8 cellular contexts compared by ENCODE assay signal in genomic region chr16:87956169-87956770, GRCh38. TPM values are rescaled to one million over a fixed set of nuclear protein-coding genes. Genes with fewer than 3 reads are reported as not detected.
A peak's percentile ranks its signal among the peaks of the same experiment; 100 is the strongest.
DNase-seq lines count a peak whose midpoint lies in the region; ATAC-seq, FAIRE-seq and TF ChIP-seq lines count a peak whose summit lies in the region.

No MANE protein-coding gene starts in this region.

- peaks cover 3% of the 10 kb centered on the region for H3K36me3 ChIP-seq in CD4-positive, alpha-beta memory T cell (ENCODE audit: insufficient read depth, low read length)

- H3K9me3 Mint-ChIP-seq in CD4-positive, alpha-beta memory T cell, result peaks cover 0 to 2% (median 0%) of the 10 kb centered on the region in 8 donors
- no peaks in the 10 kb centered on the region for H3K9me3 Mint-ChIP-seq in activated CD4-positive, alpha-beta T cell treated with anti-CD3 and anti-CD28 coated beads for 36 hours (ENCODE audit: low read depth)
- no peaks in the 10 kb centered on the region for H3K9me3 Mint-ChIP-seq in natural killer cell treated with Interleukin-12 subunit alpha and Interleukin-12 subunit beta and Interleukin-15 and Interleukin-18, amount 100 ng/mL, for 72 hours

- POLR2A ChIA-PET in CD4-positive, alpha-beta memory T cell (lab: Charles Lee; ENCODE audit: partially characterized antibody), result interaction anchor here (0.7 kb wide), 1 partner anchor 10 kb away, joined by 3 read pairs; no protein-coding TSS in a partner anchor
- POLR2A ChIA-PET in activated CD4-positive, alpha-beta T cell treated with anti-CD3 and anti-CD28 coated beads for 36 hours (lab: Charles Lee), result interaction anchor here (0.6 to 2.3 kb wide), 4 partner anchors 28 to 731 kb away, joined by 3 to 7 read pairs (median 4); no protein-coding TSS in a partner anchor

- peaks cover 75% of the 10 kb centered on the region for H3K4me1 ChIP-seq in CD4-positive, alpha-beta memory T cell (ENCODE audit: insufficient read depth, low read length)

- H3K27ac Mint-ChIP-seq in CD4-positive, alpha-beta memory T cell, result peak overlapping the region; percentile 90 to 98 (median 94)
- H3K27ac Mint-ChIP-seq in activated CD4-positive, alpha-beta T cell treated with anti-CD3 and anti-CD28 coated beads for 36 hours, result peak overlapping the region; percentile 96
- peak overlapping the region; percentile 85 to 95 for H3K27ac Mint-ChIP-seq in natural killer cell treated with Interleukin-12 subunit alpha and Interleukin-12 subunit beta and Interleukin-15 and Interleukin-18, amount 100 ng/mL, for 72 hours

- H3K9me3 ChIP-seq in CD4-positive, alpha-beta memory T cell (ENCODE audit: control insufficient read depth in 1 of 2, low read length in 2 of 2), result no peaks in the 10 kb centered on the region

- H3K27me3 ChIP-seq in CD4-positive, alpha-beta memory T cell (ENCODE audit: insufficient read depth, low read length), result no peaks in the 10 kb centered on the region
- H3K27me3 ChIP-seq in dorsolateral prefrontal cortex, result no peaks in the 10 kb centered on the region

- CTCF ChIA-PET in CD4-positive, alpha-beta memory T cell (lab: Charles Lee; ENCODE audit: partially characterized antibody), result no interaction called here
- CTCF ChIA-PET in activated CD4-positive, alpha-beta T cell treated with anti-CD3 and anti-CD28 coated beads for 36 hours (lab: Charles Lee), result interaction anchor here (0.5 to 1.9 kb wide), 15 partner anchors 10 to 855 kb away, joined by 3 to 8 read pairs (median 4); partner anchors contain the start of gene ZC3H18

- peak overlapping the region; percentile 59 to 80 (median 76) for H3K4me3 Mint-ChIP-seq in CD4-positive, alpha-beta memory T cell
- peak overlapping the region; percentile 79 for H3K4me3 Mint-ChIP-seq in activated CD4-positive, alpha-beta T cell treated with anti-CD3 and anti-CD28 coated beads for 36 hours
- peak overlapping the region; percentile 80 for H3K4me3 Mint-ChIP-seq in natural killer cell treated with Interleukin-12 subunit alpha and Interleukin-12 subunit beta and Interleukin-15 and Interleukin-18, amount 100 ng/mL, for 72 hours

- peaks cover 9 to 45% of the 10 kb centered on the region in 2 donors for H3K36me3 Mint-ChIP-seq in CD4-positive, alpha-beta memory T cell
- peaks cover 48% of the 10 kb centered on the region for H3K36me3 Mint-ChIP-seq in activated CD4-positive, alpha-beta T cell treated with anti-CD3 and anti-CD28 coated beads for 36 hours (ENCODE audit: low read depth)
- peaks cover 14% of the 10 kb centered on the region for H3K36me3 Mint-ChIP-seq in natural killer cell treated with Interleukin-12 subunit alpha and Interleukin-12 subunit beta and Interleukin-15 and Interleukin-18, amount 100 ng/mL, for 72 hours

- peaks cover 43 to 92% (median 72%) of the 10 kb centered on the region in 4 donors for H3K4me1 Mint-ChIP-seq in CD4-positive, alpha-beta memory T cell
- H3K4me1 Mint-ChIP-seq in activated CD4-positive, alpha-beta T cell treated with anti-CD3 and anti-CD28 coated beads for 36 hours, result peaks cover 88% of the 10 kb centered on the region
- H3K4me1 Mint-ChIP-seq in natural killer cell treated with Interleukin-12 subunit alpha and Interleukin-12 subunit beta and Interleukin-15 and Interleukin-18, amount 100 ng/mL, for 72 hours (ENCODE audit: low read depth in 2 of 2), result peaks cover 59 to 73% of the 10 kb centered on the region in 2 donors

- H3K4me3 ChIP-seq in CD4-positive, alpha-beta memory T cell (ENCODE audit: low read length in 2 of 2), result peak overlapping the region in 1 of 2 donors; percentile 41
- H3K4me3 ChIP-seq in dorsolateral prefrontal cortex, result peak overlapping the region in 44 of 59 donors; percentile 4 to 54 (median 34)

- DNase-seq in CD4-positive, alpha-beta memory T cell, result peak; percentile 78 to 95 (median 81)
- peak; percentile 89 for DNase-seq in activated CD4-positive, alpha-beta T cell treated with anti-CD3 and anti-CD28 coated beads for 36 hours
- DNase-seq in dorsolateral prefrontal cortex (no peak), HTR-8/SVneo (ENCODE audit: insufficient read length, low spot score) (no peak), COR-L47 (lab: John Stamatoyannopoulos, UW) (no peak)
- DNase-seq in natural killer cell treated with Interleukin-12 subunit alpha and Interleukin-12 subunit beta and Interleukin-15 and Interleukin-18, amount 100 ng/mL, for 72 hours (ENCODE audit: low spot score), result peak; percentile 73

- H3K27ac ChIP-seq in CD4-positive, alpha-beta memory T cell (ENCODE audit: low read depth, low read length), result peak overlapping the region; percentile 63
- H3K27ac ChIP-seq in dorsolateral prefrontal cortex (peak overlapping the region in 37 of 59 donors; percentile 7 to 99 (median 46)), temporal lobe (ENCODE audit: low read depth, low read length) (peak overlapping the region; percentile 4)

- ATAC-seq in HG03139 (IDR thresholded peaks at IDR 0.05; ENCODE audit: unreplicated experiment), result peak; percentile 35
- peak; percentile 65 for ATAC-seq in activated CD4-positive, alpha-beta T cell treated with anti-CD3 and anti-CD28 coated beads for 36 hours
- ATAC-seq in natural killer cell treated with Interleukin-12 subunit alpha and Interleukin-12 subunit beta and Interleukin-15 and Interleukin-18, amount 100 ng/mL, for 72 hours, result peak; percentile 29 to 56

- no peak for FAIRE-seq in HTR-8/SVneo (lab: Jason Lieb, UNC)

- TF ChIP-seq CTCF in dorsolateral prefrontal cortex (IDR thresholded peaks at IDR 0.05 in 54 of 56, conservative IDR thresholded peaks at IDR 0.05 in 2 of 56; ENCODE audit: low read depth in 1 of 56, partially characterized antibody in 56 of 56), result no peak

- intact Hi-C loops in CD4-positive, alpha-beta memory T cell (cut with micrococcal nuclease), result no loop called here
- intact Hi-C loops in activated CD4-positive, alpha-beta T cell treated with anti-CD3 and anti-CD28 coated beads for 36 hours (cut with DNase I, micrococcal nuclease), result loop anchor here (1.0 to 10.0 kb wide), 5 partner anchors 25 to 1289 kb away; partner anchors contain the start of genes PIEZO1 (in 1 of the 2) and ZC3H18 (in 1 of the 2)
- intact Hi-C loops in dorsolateral prefrontal cortex (cut with DNase I), result loop anchor here (10.0 kb wide), 2 partner anchors 429 to 579 kb away; partner anchors contain the start of gene ZNF469 (in 1 of the 2)

- H3K27me3 Mint-ChIP-seq in CD4-positive, alpha-beta memory T cell, result no peaks in the 10 kb centered on the region
- no peaks in the 10 kb centered on the region for H3K27me3 Mint-ChIP-seq in activated CD4-positive, alpha-beta T cell treated with anti-CD3 and anti-CD28 coated beads for 36 hours
- no peaks in the 10 kb centered on the region for H3K27me3 Mint-ChIP-seq in natural killer cell treated with Interleukin-12 subunit alpha and Interleukin-12 subunit beta and Interleukin-15 and Interleukin-18, amount 100 ng/mL, for 72 hours

RNA-seq across cellular contexts. Expression of gene BANP, which starts 5.0 kb away (rescaled TPM):
- 10 to 100 TPM; 61.8 to 72.7 TPM for total RNA-seq in CD4-positive, alpha-beta memory T cell
- polyA plus RNA-seq in CD4-positive, alpha-beta memory T cell, result 10 to 100 TPM; 10.7 to 26.4 TPM
- total RNA-seq in activated CD4-positive, alpha-beta T cell treated with anti-CD3 and anti-CD28 coated beads for 36 hours, result 10 to 100 TPM; 35.2 to 36.1 TPM
- total RNA-seq in dorsolateral prefrontal cortex (10 to 100 TPM; 17.6 to 85.0 (median 34.7) TPM), temporal lobe (21.4 TPM)
- 10 to 100 TPM; 31.3 to 59.2 TPM for total RNA-seq in natural killer cell treated with Interleukin-12 subunit alpha and Interleukin-12 subunit beta and Interleukin-15 and Interleukin-18, amount 100 ng/mL, for 72 hours

RNA-seq across cellular contexts. Expression of gene CA5A, which starts 19.9 kb away (rescaled TPM):
- not detected for total RNA-seq in CD4-positive, alpha-beta memory T cell
- not detected for polyA plus RNA-seq in CD4-positive, alpha-beta memory T cell
- total RNA-seq in activated CD4-positive, alpha-beta T cell treated with anti-CD3 and anti-CD28 coated beads for 36 hours, result not detected
- total RNA-seq in dorsolateral prefrontal cortex, result 1 to 10 TPM in 22 of 120 experiments, under 1 TPM in 64, not detected in 34; 0.06 to 2.7 (median 0.56) TPM
- not detected for total RNA-seq in natural killer cell treated with Interleukin-12 subunit alpha and Interleukin-12 subunit beta and Interleukin-15 and Interleukin-18, amount 100 ng/mL, for 72 hours
- not detected for total RNA-seq in temporal lobe

Comparison
In these comparisons a context has a peak if more than half of its experiments do, and no peak if none do; other contexts are left out.
1. DNase-seq: peak in CD4-positive, alpha-beta memory T cell (5 of 5), activated CD4-positive, alpha-beta T cell treated with anti-CD3 and anti-CD28 coated beads for 36 hours (single experiment) and natural killer cell treated with Interleukin-12 subunit alpha and Interleukin-12 subunit beta and Interleukin-15 and Interleukin-18, amount 100 ng/mL, for 72 hours (single experiment); none in dorsolateral prefrontal cortex (0 of 10), HTR-8/SVneo (single experiment) and COR-L47 (single experiment).
2. H3K27ac ChIP-seq: peak in every context shown above with its lines; median percentile 63 in CD4-positive, alpha-beta memory T cell; 46 in dorsolateral prefrontal cortex; 4 in temporal lobe.
3. Peak in every context shown above with its lines, with median percentiles within 50 percentile points of each other: H3K27ac Mint-ChIP-seq, H3K4me3 Mint-ChIP-seq and ATAC-seq.